ENCODE assay signal across 7 cellular contexts in the genomic region with DNA sequence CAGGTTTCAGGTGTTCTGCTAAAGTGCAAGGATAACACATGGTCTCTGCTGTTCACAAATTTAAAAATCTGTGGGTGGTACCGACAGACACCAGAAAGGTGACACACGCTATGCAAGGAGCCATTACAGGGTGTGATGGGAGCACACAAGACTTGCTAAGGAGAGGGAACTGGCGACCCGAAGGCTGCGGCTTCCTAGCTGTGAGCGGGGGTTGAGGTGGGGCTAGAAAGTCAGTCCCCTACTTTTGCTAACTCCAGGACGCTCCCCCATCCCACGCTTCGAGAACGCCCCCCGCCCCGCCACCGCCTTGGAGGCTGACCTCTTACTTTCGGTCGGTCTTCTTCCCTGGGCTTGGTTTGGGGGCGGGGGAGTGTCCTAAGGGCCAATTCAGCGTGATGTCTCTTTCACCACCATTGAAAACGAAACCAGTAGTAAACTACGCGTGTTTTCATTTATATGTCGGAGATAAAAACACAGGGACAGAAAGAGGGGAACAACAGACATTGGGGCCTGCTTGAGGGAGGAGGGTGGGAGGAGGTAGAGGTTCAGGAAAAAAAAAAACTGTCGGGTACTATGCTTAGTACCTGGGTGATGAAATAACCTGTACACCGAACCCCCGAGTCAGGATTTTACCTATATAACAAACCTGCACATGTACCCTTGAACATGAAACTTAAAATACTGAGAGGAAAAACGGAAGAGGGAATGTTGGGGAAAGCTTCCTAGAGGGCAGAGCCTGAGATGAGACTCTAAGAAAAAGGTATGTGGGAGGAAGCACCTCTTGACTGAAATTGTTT. TPM values are rescaled to one million over a fixed set of nuclear protein-coding genes. Genes with fewer than 3 reads are reported as not detected.
DNase-seq lines count a peak whose midpoint lies in the region; ATAC-seq, FAIRE-seq and TF ChIP-seq lines count a peak whose summit lies in the region.

No MANE protein-coding gene starts in this region.

- ATAC-seq in left cardiac atrium, result no peak
- ATAC-seq in gastrocnemius medialis, result no peak
- ATAC-seq in esophagus mucosa, result no peak

- no peak for TF ChIP-seq CTCF in GM13976 (IDR thresholded peaks at IDR 0.05; ENCODE audit: borderline replicate concordance, control extremely low read depth, extremely low read depth, insufficient read depth, missing control alignments)
- TF ChIP-seq CTCF in gastrocnemius medialis (IDR thresholded peaks at IDR 0.05 in 4 of 5, conservative IDR thresholded peaks at IDR 0.05 in 1 of 5), result no peak

- peaks cover 38 to 41% of the 10 kb centered on the region in 2 donors for H3K4me1 ChIP-seq in gastrocnemius medialis

- H3K4me3 ChIP-seq in gastrocnemius medialis, result peak overlapping the region; percentile 61 to 75 (median 70)

- DNase-seq in GM13976 (ENCODE audit: low spot score), result peak; percentile 60
- DNase-seq in NCI-H460 (ENCODE audit: extremely low read depth, low read depth), result peak; percentile 35
- peak; percentile 54 for DNase-seq in activated T-helper 9 cell treated with anti-CD3 and anti-CD28 coated beads, Interleukin-2, amount 50 U/mL, for 16 hours (ENCODE audit: low read depth)
- DNase-seq in left cardiac atrium, result peak; percentile 62
- DNase-seq in gastrocnemius medialis, result no peak
- DNase-seq in HTR-8/SVneo (ENCODE audit: insufficient read length, low spot score), result no peak

- H3K36me3 ChIP-seq in gastrocnemius medialis, result no peaks in the 10 kb centered on the region

- H3K27me3 ChIP-seq in gastrocnemius medialis, result no peaks in the 10 kb centered on the region

- intact Hi-C loops in left cardiac atrium (cut with DNase I), result loop anchor here in 1 of 2 donors (2.0 kb wide), 1 partner anchor 25 kb away; no protein-coding TSS in a partner anchor
- intact Hi-C loops in gastrocnemius medialis (cut with DNase I; ENCODE audit: low total_unique reads), result no loop called here

- in situ Hi-C loops in GM13976 (cut with MboI; ENCODE audit: low sequenced_read_pairs, unreplicated experiment), result no loop called here
- in situ Hi-C loops in gastrocnemius medialis (cut with MboI; ENCODE audit: low sequenced_read_pairs in 4 of 4), result no loop called here

- no peaks in the 10 kb centered on the region for H3K9me3 ChIP-seq in gastrocnemius medialis

- TF ChIP-seq POLR2A in gastrocnemius medialis (IDR thresholded peaks at IDR 0.05), result no peak

- FAIRE-seq in HTR-8/SVneo (lab: Jason Lieb, UNC), result no peak

- peak overlapping the region; percentile 93 to 96 (median 95) for H3K27ac ChIP-seq in gastrocnemius medialis

RNA-seq across cellular contexts. Expression of a gene that starts 1.1 kb away (rescaled TPM):
- total RNA-seq in NCI-H460 (2014; rRNA removed; shearing (Covaris generic)), result 585 and 634 TPM in 2 replicates
- 249 and 280 TPM in 2 replicates for polyA plus RNA-seq in NCI-H460 (2014; cell fraction: nucleus; rRNA removed)
- total RNA-seq in left cardiac atrium (10 to 100 TPM; 26.9 to 33.8 TPM), gastrocnemius medialis (10 to 100 TPM in 1 of 4 donors, 1 to 10 TPM in 3; 3.6 to 15.7 (median 7.9) TPM), esophagus mucosa (74.5 TPM)

RNA-seq across cellular contexts. Expression of a gene that starts 5.1 kb away (rescaled TPM):
- total RNA-seq in NCI-H460 (2014; rRNA removed; shearing (Covaris generic)), result 382 and 411 TPM in 2 replicates
- 478 and 522 TPM in 2 replicates for polyA plus RNA-seq in NCI-H460 (2014; cell fraction: nucleus; rRNA removed)
- 100 to 1,000 TPM in 1 of 2 donors, 10 to 100 TPM in 1; 88.7 to 102 TPM for total RNA-seq in left cardiac atrium
- total RNA-seq in gastrocnemius medialis, result 100 to 1,000 TPM in 1 of 4 donors, 10 to 100 TPM in 3; 27.4 to 135 (median 54.9) TPM
- total RNA-seq in esophagus mucosa, result 68.0 TPM

RNA-seq across cellular contexts. Expression of a gene that starts 7.5 kb away (rescaled TPM):
- 60.4 and 68.0 TPM in 2 replicates for total RNA-seq in NCI-H460 (2014; rRNA removed; shearing (Covaris generic))
- polyA plus RNA-seq in NCI-H460 (2014; cell fraction: nucleus; rRNA removed), result 92.8 and 106 TPM in 2 replicates
- total RNA-seq in left cardiac atrium (10 to 100 TPM; 25.9 to 30.8 TPM), gastrocnemius medialis (10 to 100 TPM; 26.6 to 36.8 (median 31.7) TPM), esophagus mucosa (29.6 TPM)

RNA-seq across cellular contexts. Expression of a gene that starts 14.0 kb away (rescaled TPM):
- total RNA-seq in NCI-H460 (2014; rRNA removed; shearing (Covaris generic)), result 33.5 and 34.0 TPM in 2 replicates
- 45.5 and 53.7 TPM in 2 replicates for polyA plus RNA-seq in NCI-H460 (2014; cell fraction: nucleus; rRNA removed)
- total RNA-seq in left cardiac atrium (10 to 100 TPM; 15.3 to 15.8 TPM), gastrocnemius medialis (10 to 100 TPM; 12.6 to 22.7 (median 17.8) TPM), esophagus mucosa (17.3 TPM)

RNA-seq across cellular contexts. Expression of a gene that starts 17.8 kb away (rescaled TPM):
- total RNA-seq in NCI-H460 (2014; rRNA removed; shearing (Covaris generic)), result 0.84 TPM in 1 of 2 replicates, not detected in the other
- polyA plus RNA-seq in NCI-H460 (2014; cell fraction: nucleus; rRNA removed), result 0.78 TPM in 1 of 2 replicates, not detected in the other
- not detected for total RNA-seq in left cardiac atrium
- not detected for total RNA-seq in gastrocnemius medialis
- total RNA-seq in esophagus mucosa, result not detected

Comparison
In these comparisons a context has a peak if more than half of its experiments do, and no peak if none do; other contexts are left out.
1. DNase-seq: peak in GM13976 (single experiment), NCI-H460 (single experiment), activated T-helper 9 cell treated with anti-CD3 and anti-CD28 coated beads, Interleukin-2, amount 50 U/mL, for 16 hours (single experiment) and left cardiac atrium (single experiment); none in gastrocnemius medialis (0 of 2) and HTR-8/SVneo (single experiment).